In the genomic region with DNA sequence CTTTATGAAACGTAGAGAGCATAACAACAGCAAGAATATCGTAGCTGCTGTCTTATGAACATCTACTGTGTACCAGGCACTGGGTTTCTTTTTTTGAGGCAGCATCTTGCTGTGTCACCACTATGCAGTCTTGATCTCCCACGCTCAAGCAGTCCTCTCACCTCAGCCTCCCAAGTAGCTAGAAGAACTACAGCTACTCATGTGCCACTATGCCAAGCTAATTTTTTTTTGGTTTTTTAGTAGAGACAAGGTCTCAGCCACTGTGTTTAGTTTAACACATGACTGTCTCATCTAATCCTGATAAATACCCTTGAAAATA, we compare ENCODE assay signal across 17 cellular contexts.
DNase-seq lines count a peak whose midpoint lies in the region; ATAC-seq and TF ChIP-seq lines count a peak whose summit lies in the region.
"Had no signal": no experiment of that assay in that cellular context is flagged by ENCODE, and none has a peak within 500 bp of the region (broad histone marks: within the 10 kb centered on the region; RNA-seq: fewer than 3 reads in every experiment).

No MANE protein-coding gene starts in this region.

- peaks cover 29% of the 10 kb centered on the region for H3F3A ChIP-seq in SK-N-SH (replicated peaks; ENCODE audit: insufficient read depth)

- DNase-seq in SK-N-SH (no peak), fibroblast of the aortic adventitia (ENCODE audit: low read depth) (peak; percentile 27), nephron progenitor cell (no peak), type B pancreatic cell (ENCODE audit: extremely low spot score, unreplicated experiment) (no peak), NCI-H2029 treated with DMSO at 0.1 percent for 48 hours (lab: John Stamatoyannopoulos, UW) (no peak)
- no peak for DNase-seq in activated naive CD8-positive, alpha-beta T cell treated with anti-CD3 and anti-CD28 coated beads, Interleukin-2, amount 50 U/mL, for 24 hours
- no peak for DNase-seq in activated T-cell treated with anti-CD3 and anti-CD28 coated beads, Interleukin-2, amount 50 U/mL, for 72 hours
- DNase-seq: activated CD4-positive, alpha-beta T cell treated with anti-CD3 and anti-CD28 coated beads, Interleukin-2, amount 10 ng/mL, durations not matched to agents 7 days and 5 days; CD4-positive, alpha-beta memory T cell; NCI-H2171 treated with DMSO at 0.1 percent for 48 hours; stimulated activated CD4-positive, alpha-beta T cell treated with anti-CD3 and anti-CD28 coated beads, Interleukin-2, amount 100 ng/mL, for 48 hours had no signal

- peaks cover 6% of the 10 kb centered on the region; the same call in 1 of the 2 replicates for H3K79me2 ChIP-seq in SK-N-SH (ENCODE audit: insufficient read depth)

- H3K4me1 ChIP-seq in SK-N-SH (ENCODE audit: control insufficient read depth in 1 of 2, insufficient read depth in 2 of 2, low read depth in 1 of 2, low read length in 1 of 2), result peaks cover 17 to 37% of the 10 kb centered on the region in 2 experiments

- no peak for TF ChIP-seq EP300 in SK-N-SH (IDR thresholded peaks at IDR 0.05; ENCODE audit: borderline replicate concordance in 1 of 2, low read depth in 1 of 2, low read length in 1 of 2)

- peak overlapping the region; percentile 43 for H3K4me2 ChIP-seq in SK-N-SH

- H3K9ac ChIP-seq in SK-N-SH, result peak overlapping the region; percentile 21; the same call in 1 of the 2 replicates

- no peaks in the 10 kb centered on the region for H3K27me3 ChIP-seq in SK-N-SH (ENCODE audit: insufficient read depth)
- H3K27me3 ChIP-seq: breast epithelium had no signal

- no peak overlapping the region for H2AFZ ChIP-seq in SK-N-SH (ENCODE audit: low read depth)

- H3K27ac ChIP-seq in SK-N-SH (ENCODE audit: low read depth in 2 of 2, low read length in 1 of 2), result peak overlapping the region; percentile 71 to 93; a peak in 3 of 4 replicates
- H3K27ac ChIP-seq: HL-60, prostate gland had no signal

- POLR2A ChIA-PET in SK-N-SH (lab: Yijun Ruan, JAX), result no interaction called here

- no peaks in the 10 kb centered on the region for H3K9me2 ChIP-seq in SK-N-SH

- H3K36me3 ChIP-seq in SK-N-SH (replicated peaks in 1 of 2; ENCODE audit: control insufficient read depth in 1 of 2, insufficient read depth in 2 of 2, low read length in 1 of 2), result no peaks in the 10 kb centered on the region
- H3K36me3 ChIP-seq: breast epithelium, prostate gland had no signal

- no peaks in the 10 kb centered on the region for H3K27me3 Mint-ChIP-seq in nephron progenitor cell (ENCODE audit: low read depth, poor library complexity)
- H3K27me3 Mint-ChIP-seq in type B pancreatic cell, result no peaks in the 10 kb centered on the region
- no peaks in the 10 kb centered on the region for H3K27me3 Mint-ChIP-seq in activated naive CD8-positive, alpha-beta T cell treated with anti-CD3 and anti-CD28 coated beads, Interleukin-2, amount 50 U/mL, for 24 hours
- no peaks in the 10 kb centered on the region for H3K27me3 Mint-ChIP-seq in activated T-cell treated with anti-CD3 and anti-CD28 coated beads, Interleukin-2, amount 50 U/mL, for 72 hours (ENCODE audit: low read depth)
- H3K27me3 Mint-ChIP-seq: activated CD4-positive, alpha-beta T cell treated with anti-CD3 and anti-CD28 coated beads, Interleukin-2, amount 10 ng/mL, durations not matched to agents 7 days and 5 days; CD4-positive, alpha-beta memory T cell; stimulated activated memory B cell treated with anti-CD40 and anti-IgM and Interleukin-4, amounts not matched to agents 10 μg/mL and 1 μg/mL and 100 μg/mL, for 72 hours had no signal

- no peak overlapping the region for H3K4me3 Mint-ChIP-seq in nephron progenitor cell
- no peak overlapping the region for H3K4me3 Mint-ChIP-seq in type B pancreatic cell
- H3K4me3 Mint-ChIP-seq in activated naive CD8-positive, alpha-beta T cell treated with anti-CD3 and anti-CD28 coated beads, Interleukin-2, amount 50 U/mL, for 24 hours, result no peak overlapping the region
- H3K4me3 Mint-ChIP-seq in activated T-cell treated with anti-CD3 and anti-CD28 coated beads, Interleukin-2, amount 50 U/mL, for 72 hours, result no peak overlapping the region
- H3K4me3 Mint-ChIP-seq: activated CD4-positive, alpha-beta T cell treated with anti-CD3 and anti-CD28 coated beads, Interleukin-2, amount 10 ng/mL, durations not matched to agents 7 days and 5 days; CD4-positive, alpha-beta memory T cell; stimulated activated memory B cell treated with anti-CD40 and anti-IgM and Interleukin-4, amounts not matched to agents 10 μg/mL and 1 μg/mL and 100 μg/mL, for 72 hours; T-helper 1 cell treated with Interleukin-12 subunit alpha and Interleukin-12 subunit beta and Interleukin-4 antibody, amounts not matched to agents 30 μg/mL and 1 μg/mL, for 36 hours had no signal

- H3K4me3 ChIP-seq in SK-N-SH (ENCODE audit: low read depth in 2 of 2, low read length in 1 of 2) (peak overlapping the region in 1 of 2 experiments; percentile 8; a peak in 1 of 4 replicates), fibroblast of the aortic adventitia (ENCODE audit: low read depth, low read length) (no peak overlapping the region)
- H3K4me3 ChIP-seq: breast epithelium, prostate gland had no signal

- H3K36me3 Mint-ChIP-seq in nephron progenitor cell (ENCODE audit: low read depth) (peaks cover 29% of the 10 kb centered on the region), type B pancreatic cell (no peaks in the 10 kb centered on the region)
- H3K36me3 Mint-ChIP-seq in activated naive CD8-positive, alpha-beta T cell treated with anti-CD3 and anti-CD28 coated beads, Interleukin-2, amount 50 U/mL, for 24 hours (ENCODE audit: low read depth), result peaks cover 12% of the 10 kb centered on the region
- no peaks in the 10 kb centered on the region for H3K36me3 Mint-ChIP-seq in activated T-cell treated with anti-CD3 and anti-CD28 coated beads, Interleukin-2, amount 50 U/mL, for 72 hours (ENCODE audit: insufficient read depth in 2 of 2)

- WGBS in SK-N-SH (ENCODE audit: low lambda C conversion rate), result 91% methylated on average over 3 of the region's 3 CpGs

- H3K27ac Mint-ChIP-seq in nephron progenitor cell (peak overlapping the region; percentile 18), type B pancreatic cell (peak overlapping the region; percentile 57)
- H3K27ac Mint-ChIP-seq in activated naive CD8-positive, alpha-beta T cell treated with anti-CD3 and anti-CD28 coated beads, Interleukin-2, amount 50 U/mL, for 24 hours, result no peak overlapping the region
- no peak overlapping the region for H3K27ac Mint-ChIP-seq in activated T-cell treated with anti-CD3 and anti-CD28 coated beads, Interleukin-2, amount 50 U/mL, for 72 hours
- H3K27ac Mint-ChIP-seq: activated CD4-positive, alpha-beta T cell treated with anti-CD3 and anti-CD28 coated beads, Interleukin-2, amount 10 ng/mL, durations not matched to agents 7 days and 5 days; activated T-helper 2 cell treated with anti-CD3 and anti-CD28 coated beads, Interferon-gamma antibody, Interleukin-2, Interleukin-4, amounts not matched to agents 10 μg/mL and 5 μg/mL and 100 μg/mL, durations not matched to agents 14 hours and 24 hours and 36 hours; CD4-positive, alpha-beta memory T cell; stimulated activated memory B cell treated with anti-CD40 and anti-IgM and Interleukin-4, amounts not matched to agents 10 μg/mL and 1 μg/mL and 100 μg/mL, for 72 hours; T-helper 1 cell treated with Interleukin-12 subunit alpha and Interleukin-12 subunit beta and Interleukin-4 antibody, amounts not matched to agents 30 μg/mL and 1 μg/mL, for 36 hours had no signal

- H3K9me3 Mint-ChIP-seq in nephron progenitor cell (peaks cover 21% of the 10 kb centered on the region), type B pancreatic cell (no peaks in the 10 kb centered on the region)
- H3K9me3 Mint-ChIP-seq in activated naive CD8-positive, alpha-beta T cell treated with anti-CD3 and anti-CD28 coated beads, Interleukin-2, amount 50 U/mL, for 24 hours, result no peaks in the 10 kb centered on the region
- no peaks in the 10 kb centered on the region for H3K9me3 Mint-ChIP-seq in activated T-cell treated with anti-CD3 and anti-CD28 coated beads, Interleukin-2, amount 50 U/mL, for 72 hours
- H3K9me3 Mint-ChIP-seq: activated T-helper 2 cell treated with anti-CD3 and anti-CD28 coated beads, Interferon-gamma antibody, Interleukin-2, Interleukin-4, amounts not matched to agents 10 μg/mL and 5 μg/mL and 100 μg/mL, durations not matched to agents 14 hours and 24 hours and 36 hours; CD4-positive, alpha-beta memory T cell; stimulated activated memory B cell treated with anti-CD40 and anti-IgM and Interleukin-4, amounts not matched to agents 10 μg/mL and 1 μg/mL and 100 μg/mL, for 72 hours; T-helper 1 cell treated with Interleukin-12 subunit alpha and Interleukin-12 subunit beta and Interleukin-4 antibody, amounts not matched to agents 30 μg/mL and 1 μg/mL, for 36 hours had no signal

- no peak for TF ChIP-seq CTCF in SK-N-SH (IDR thresholded peaks at IDR 0.05)
- no peak for TF ChIP-seq CTCF in fibroblast of the aortic adventitia (IDR thresholded peaks at IDR 0.05; ENCODE audit: insufficient read depth, low read length)
- TF ChIP-seq CTCF in nephron progenitor cell (IDR thresholded peaks at IDR 0.05), result no peak
- no peak for TF ChIP-seq CTCF in type B pancreatic cell (conservative IDR thresholded peaks at IDR 0.05)

- no peak for TF ChIP-seq RAD21 in SK-N-SH (IDR thresholded peaks at IDR 0.05; ENCODE audit: low read length)

- no peak for ATAC-seq in activated naive CD8-positive, alpha-beta T cell treated with anti-CD3 and anti-CD28 coated beads, Interleukin-2, amount 50 U/mL, for 24 hours
- no peak for ATAC-seq in activated T-cell treated with anti-CD3 and anti-CD28 coated beads, Interleukin-2, amount 50 U/mL, for 72 hours (replicated peaks in 1 of 2)
- ATAC-seq: stimulated activated memory B cell treated with anti-CD40 and anti-IgM and Interleukin-4, amounts not matched to agents 10 μg/mL and 1 μg/mL and 100 μg/mL, for 72 hours had no signal

- no peaks in the 10 kb centered on the region for H3K9me3 ChIP-seq in SK-N-SH
- H3K9me3 ChIP-seq: breast epithelium, prostate gland had no signal

- CTCF ChIA-PET in SK-N-SH (lab: Yijun Ruan, JAX), result no interaction called here

- H3K4me1 Mint-ChIP-seq in nephron progenitor cell (peaks cover 62% of the 10 kb centered on the region), type B pancreatic cell (ENCODE audit: unreplicated experiment) (peaks cover 50% of the 10 kb centered on the region)
- H3K4me1 Mint-ChIP-seq in activated naive CD8-positive, alpha-beta T cell treated with anti-CD3 and anti-CD28 coated beads, Interleukin-2, amount 50 U/mL, for 24 hours, result peaks cover 3% of the 10 kb centered on the region
- H3K4me1 Mint-ChIP-seq in activated T-cell treated with anti-CD3 and anti-CD28 coated beads, Interleukin-2, amount 50 U/mL, for 72 hours (ENCODE audit: low read depth), result peaks cover 7% of the 10 kb centered on the region
- H3K4me1 Mint-ChIP-seq: stimulated activated memory B cell treated with anti-CD40 and anti-IgM and Interleukin-4, amounts not matched to agents 10 μg/mL and 1 μg/mL and 100 μg/mL, for 72 hours had no signal

- no peaks in the 10 kb centered on the region for H4K20me1 ChIP-seq in SK-N-SH (ENCODE audit: insufficient read depth)

TF ChIP-seq in SK-N-SH, 30 proteins besides CTCF, POLR2A, EP300 and RAD21 (continues in another document):
- TF ChIP-seq, protein P1, sequence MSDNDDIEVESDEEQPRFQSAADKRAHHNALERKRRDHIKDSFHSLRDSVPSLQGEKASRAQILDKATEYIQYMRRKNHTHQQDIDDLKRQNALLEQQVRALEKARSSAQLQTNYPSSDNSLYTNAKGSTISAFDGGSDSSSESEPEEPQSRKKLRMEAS (IDR thresholded peaks at IDR 0.05; ENCODE audit: low read depth), result no peak
- no peak for TF ChIP-seq MXI1 (IDR thresholded peaks at IDR 0.05; ENCODE audit: low read depth, low read length)

Comparison
In these comparisons a context has a peak if more than half of its experiments do, and no peak if none do; other contexts are left out.
1. H3K27ac Mint-ChIP-seq: peak in nephron progenitor cell (single experiment) and type B pancreatic cell (single experiment); none in activated naive CD8-positive, alpha-beta T cell treated with anti-CD3 and anti-CD28 coated beads, Interleukin-2, amount 50 U/mL, for 24 hours (single experiment) and activated T-cell treated with anti-CD3 and anti-CD28 coated beads, Interleukin-2, amount 50 U/mL, for 72 hours (single experiment).